3 cellular contexts compared by ENCODE assay signal in genomic region chr4:39205000-39205399, GRCh38.
TF ChIP-seq lines count a peak whose summit lies in the region.

No MANE protein-coding gene starts in this region.

TF ChIP-seq in liver, 16 proteins besides CTCF, POLR2A, EP300 and RAD21:
- TF ChIP-seq TAF1 (conservative IDR thresholded peaks at IDR 0.05) (no peak), REST (IDR thresholded peaks at IDR 0.05) (no peak), MAX (IDR thresholded peaks at IDR 0.05) (no peak), JUND (IDR thresholded peaks at IDR 0.05) (peak; percentile 11 to 42), HNF4G (IDR thresholded peaks at IDR 0.05) (no peak), YY1 (IDR thresholded peaks at IDR 0.05) (peak; percentile 59), RXRA (IDR thresholded peaks at IDR 0.05) (peak; percentile 46 to 76), ATF3 (IDR thresholded peaks at IDR 0.05) (peak; percentile 21), FOXA2 (IDR thresholded peaks at IDR 0.05) (peak; percentile 42), EGR1 (IDR thresholded peaks at IDR 0.05; ENCODE audit: low read depth in 2 of 2) (no peak), SP1 (IDR thresholded peaks at IDR 0.05) (peak; percentile 48), HNF4A (conservative IDR thresholded peaks at IDR 0.05) (peak; percentile 58 to 78), ZBTB33 (IDR thresholded peaks at IDR 0.05) (peak; percentile 39), GABPA (IDR thresholded peaks at IDR 0.05 in 1 of 2, conservative IDR thresholded peaks at IDR 0.05 in 1 of 2) (no peak), FOXA1 (IDR thresholded peaks at IDR 0.05) (peak; percentile 38), NR2F2 (IDR thresholded peaks at IDR 0.05) (no peak)

TF ChIP-seq in HepG2, 621 proteins besides CTCF, POLR2A, EP300 and RAD21:
- TF ChIP-seq HNF4G (IDR thresholded peaks at IDR 0.05; ENCODE audit: borderline replicate concordance, low read depth, low read length) (no peak), HNF4G (CRISPR knock-in tag; IDR thresholded peaks at IDR 0.05; ENCODE audit: borderline replicate concordance, low read depth) (no peak), ZNF331 (CRISPR knock-in tag; IDR thresholded peaks at IDR 0.05) (no peak), DMTF1 (CRISPR knock-in tag; IDR thresholded peaks at IDR 0.05) (no peak), ZNF841 (CRISPR knock-in tag; IDR thresholded peaks at IDR 0.05; ENCODE audit: borderline replicate concordance) (no peak), IRF9 (CRISPR knock-in tag; IDR thresholded peaks at IDR 0.05; ENCODE audit: borderline replicate concordance) (no peak), NFIC (IDR thresholded peaks at IDR 0.05; ENCODE audit: low read length) (no peak), CREBL2 (CRISPR knock-in tag; IDR thresholded peaks at IDR 0.05; ENCODE audit: borderline replicate concordance) (no peak), ZNF710 (CRISPR knock-in tag; IDR thresholded peaks at IDR 0.05; ENCODE audit: borderline replicate concordance) (no peak), HCFC1 (IDR thresholded peaks at IDR 0.05; ENCODE audit: low read depth, low read length) (no peak), ZNF33B (CRISPR knock-in tag; IDR thresholded peaks at IDR 0.05) (no peak), ZNF574 (CRISPR knock-in tag; IDR thresholded peaks at IDR 0.05) (no peak), NAIF1 (CRISPR knock-in tag; IDR thresholded peaks at IDR 0.05; ENCODE audit: borderline replicate concordance) (no peak), RBAK (CRISPR knock-in tag; IDR thresholded peaks at IDR 0.05) (no peak), KDM4B (CRISPR knock-in tag; IDR thresholded peaks at IDR 0.05) (no peak), NCOA1 (CRISPR knock-in tag; IDR thresholded peaks at IDR 0.05) (no peak), ATRX (CRISPR knock-in tag; IDR thresholded peaks at IDR 0.05; ENCODE audit: borderline replicate concordance) (no peak)

TF ChIP-seq in endothelial cell of umbilical vein, 7 proteins besides CTCF, POLR2A, EP300 and RAD21:
- no peak for TF ChIP-seq FOS (IDR thresholded peaks at IDR 0.05; ENCODE audit: borderline replicate concordance, insufficient read depth, low read length)
- TF ChIP-seq MYC (IDR thresholded peaks at IDR 0.05; ENCODE audit: low read depth, low read length), result no peak
- TF ChIP-seq MAX (IDR thresholded peaks at IDR 0.05; ENCODE audit: insufficient read depth, insufficient read length), result no peak
- TF ChIP-seq GATA2 (IDR thresholded peaks at IDR 0.05; ENCODE audit: insufficient read depth, insufficient read length, low read depth, low read length), result no peak
- no peak for TF ChIP-seq JUN (IDR thresholded peaks at IDR 0.05; ENCODE audit: borderline replicate concordance, insufficient read depth, insufficient read length, low read depth)
- TF ChIP-seq EZH2 (IDR thresholded peaks at IDR 0.05; ENCODE audit: borderline replicate concordance, low read depth, low read length, severe bottlenecking), result no peak
- TF ChIP-seq POLR2AphosphoS5 (IDR thresholded peaks at IDR 0.05; ENCODE audit: insufficient read depth, low read depth, low read length), result no peak
TF ChIP-seq in endothelial cell of umbilical vein: peak in this region for 0.
